17 cellular contexts compared by ENCODE assay signal in the genomic region with DNA sequence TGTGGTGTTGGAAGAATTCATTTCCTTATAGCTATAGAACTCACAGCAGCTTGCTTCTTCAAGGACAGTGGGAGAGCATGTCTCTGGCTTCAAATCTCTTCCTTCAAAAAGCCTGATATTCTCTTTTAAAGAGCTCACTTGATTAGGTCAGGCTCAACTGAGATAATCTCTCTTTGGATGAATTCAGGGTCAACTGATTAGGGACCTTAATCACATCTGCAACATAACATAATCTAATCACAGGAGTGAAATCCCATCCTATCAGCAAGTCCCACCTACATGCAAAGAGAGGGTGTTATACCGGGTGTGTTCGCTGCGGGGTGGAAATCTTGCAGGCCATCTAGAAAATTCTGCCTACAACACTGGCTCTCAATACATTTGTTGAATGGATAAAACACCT.
DNase-seq lines count a peak whose midpoint lies in the region; ATAC-seq and TF ChIP-seq lines count a peak whose summit lies in the region.
"Had no signal": no experiment of that assay in that cellular context is flagged by ENCODE, and none has a peak within 500 bp of the region (broad histone marks: within the 10 kb centered on the region; RNA-seq: fewer than 3 reads in every experiment).

No MANE protein-coding gene starts in this region.

- H4K91ac ChIP-seq in mesenchymal stem cell (ENCODE audit: low read length) = no peak overlapping the region

- no peak overlapping the region for H3K23ac ChIP-seq in mesenchymal stem cell (ENCODE audit: low read length in 2 of 2)

- H3K27me3 ChIP-seq in mesenchymal stem cell (ENCODE audit: control insufficient read depth in 1 of 2, insufficient read depth in 1 of 2, low read length in 2 of 2) (peaks cover 20 to 58% of the 10 kb centered on the region in 2 experiments), uterus (no peaks in the 10 kb centered on the region)

- no peak overlapping the region for H2BK5ac ChIP-seq in mesenchymal stem cell (ENCODE audit: low read depth, low read length, poor library complexity, severe bottlenecking)

- intact Hi-C loops in uterus (cut with DNase I; ENCODE audit: low total_unique reads) = no loop called here

- CTCF ChIA-PET in HEK293 (lab: Yijun Ruan, JAX) = no interaction called here

- peak overlapping the region; percentile 47 for H4K8ac ChIP-seq in mesenchymal stem cell (ENCODE audit: low read length)

- no peak overlapping the region for H3K9ac ChIP-seq in mesenchymal stem cell (ENCODE audit: low read length)

- no peak for ATAC-seq in GM18511 (IDR thresholded peaks at IDR 0.05; ENCODE audit: unreplicated experiment)
- ATAC-seq: GM12878 had no signal

- H3K4me3 ChIP-seq in HEK293 (ENCODE audit: low read depth, low read length) (no peak overlapping the region), mesenchymal stem cell (ENCODE audit: insufficient read depth in 1 of 2, low read depth in 1 of 2, low read length in 2 of 2) (no peak overlapping the region), uterus (no peak overlapping the region)
- H3K4me3 ChIP-seq: GM12878 had no signal

- POLR2A ChIA-PET in HEK293 (lab: Yijun Ruan, JAX) = no interaction called here

- DNase-seq in NCI-H82 treated with DMSO at 0.1 percent for 48 hours (lab: John Stamatoyannopoulos, UW; ENCODE audit: unreplicated experiment) (peak; percentile 52), mesenchymal stem cell (no peak), uterus (no peak)
- DNase-seq in effector CD8-positive, alpha-beta T cell (lab: John Stamatoyannopoulos, UW) = no peak
- DNase-seq: BE2C; C1 segment of cervical spinal cord; CD4-positive, CD25-positive, alpha-beta regulatory T cell; CD8-positive, alpha-beta memory T cell; COR-L47; DMS 273 treated with DMSO at 0.1 percent for 48 hours; DMS53; DND-41; EL; H9 had no signal

- no peak overlapping the region for H2AFZ ChIP-seq in mesenchymal stem cell (ENCODE audit: low read depth, low read length)

- H3K79me1 ChIP-seq in mesenchymal stem cell (replicated peaks; ENCODE audit: low read length, poor library complexity, severe bottlenecking) = no peaks in the 10 kb centered on the region

- WGBS in mesenchymal stem cell = 98% methylated on average over 3 of the region's 3 CpGs

- H3K36me3 ChIP-seq in HEK293 (ENCODE audit: control insufficient read depth in 2 of 2, insufficient read depth in 1 of 2, low read length in 2 of 2) = no peaks in the 10 kb centered on the region
- H3K36me3 ChIP-seq in mesenchymal stem cell (ENCODE audit: control insufficient read depth in 1 of 2, insufficient read depth in 2 of 2, low read depth in 1 of 2, low read length in 2 of 2) = no peaks in the 10 kb centered on the region
- H3K36me3 ChIP-seq in uterus = no peaks in the 10 kb centered on the region
- H3K36me3 ChIP-seq: BE2C had no signal

- H3K4me2 ChIP-seq in mesenchymal stem cell (ENCODE audit: low read length, poor library complexity, severe bottlenecking) = no peak overlapping the region

- TF ChIP-seq POLR2A in uterus (IDR thresholded peaks at IDR 0.05) = no peak

- H3K14ac ChIP-seq in mesenchymal stem cell (ENCODE audit: low read length in 2 of 2) = no peak overlapping the region

- no peak overlapping the region for H3K18ac ChIP-seq in mesenchymal stem cell (ENCODE audit: low read depth in 1 of 2, low read length in 2 of 2)

- H3K27ac ChIP-seq in HEK293 (ENCODE audit: extremely low read depth, low read depth, low read length) (no peak overlapping the region), mesenchymal stem cell (ENCODE audit: low read length, poor library complexity, severe bottlenecking) (no peak overlapping the region), uterus (peak overlapping the region; percentile 27 to 53)

- TF ChIP-seq CTCF in HEK293 (tag by site-specific recombination; IDR thresholded peaks at IDR 0.05) (no peak), uterus (IDR thresholded peaks at IDR 0.05) (no peak)

- H2BK15ac ChIP-seq in mesenchymal stem cell (ENCODE audit: low read depth, poor library complexity, severe bottlenecking) = no peak overlapping the region

- no peak overlapping the region for H2AK5ac ChIP-seq in mesenchymal stem cell (ENCODE audit: low read length, severe bottlenecking)

- H3K9me3 ChIP-seq in HEK293 (ENCODE audit: control insufficient read depth, insufficient read depth, low read depth, low read length) (no peaks in the 10 kb centered on the region), mesenchymal stem cell (ENCODE audit: control insufficient read depth, low read length) (peaks cover 16% of the 10 kb centered on the region), uterus (no peaks in the 10 kb centered on the region)

- H3K4me1 ChIP-seq in HEK293 (ENCODE audit: control insufficient read depth, insufficient read depth, low read length) (no peaks in the 10 kb centered on the region; the same call in 1 of the 2 replicates), mesenchymal stem cell (ENCODE audit: control insufficient read depth, insufficient read depth, low read depth, low read length) (no peaks in the 10 kb centered on the region), uterus (peaks cover 0 to 5% of the 10 kb centered on the region in 2 donors)

- H2BK120ac ChIP-seq in mesenchymal stem cell (ENCODE audit: low read depth, low read length) = no peak overlapping the region

- no peak overlapping the region for H2BK12ac ChIP-seq in mesenchymal stem cell (ENCODE audit: low read length in 2 of 2)

- H3K4ac ChIP-seq in mesenchymal stem cell (ENCODE audit: low read depth in 1 of 2, low read length in 2 of 2) = no peak overlapping the region

TF ChIP-seq in HEK293, 187 proteins besides CTCF, POLR2A, EP300 and RAD21:
- TF ChIP-seq ZSCAN5A (tag by site-specific recombination; IDR thresholded peaks at IDR 0.05) (no peak), ZNF560 (tag by site-specific recombination; IDR thresholded peaks at IDR 0.05; ENCODE audit: borderline replicate concordance) (no peak), SETDB1 (IDR thresholded peaks at IDR 0.05; ENCODE audit: insufficient read length, low read length) (peak; percentile 17)
TF ChIP-seq in HEK293: peak in this region for 1.

Comparison
In these comparisons a context has a peak if more than half of its experiments do, and no peak if none do; other contexts are left out.
1. H3K27ac ChIP-seq: peak in uterus (2 of 2); none in HEK293 (single experiment) and mesenchymal stem cell (single experiment).